Comparison of ENCODE assay signal across 7 cellular contexts in the genomic region with DNA sequence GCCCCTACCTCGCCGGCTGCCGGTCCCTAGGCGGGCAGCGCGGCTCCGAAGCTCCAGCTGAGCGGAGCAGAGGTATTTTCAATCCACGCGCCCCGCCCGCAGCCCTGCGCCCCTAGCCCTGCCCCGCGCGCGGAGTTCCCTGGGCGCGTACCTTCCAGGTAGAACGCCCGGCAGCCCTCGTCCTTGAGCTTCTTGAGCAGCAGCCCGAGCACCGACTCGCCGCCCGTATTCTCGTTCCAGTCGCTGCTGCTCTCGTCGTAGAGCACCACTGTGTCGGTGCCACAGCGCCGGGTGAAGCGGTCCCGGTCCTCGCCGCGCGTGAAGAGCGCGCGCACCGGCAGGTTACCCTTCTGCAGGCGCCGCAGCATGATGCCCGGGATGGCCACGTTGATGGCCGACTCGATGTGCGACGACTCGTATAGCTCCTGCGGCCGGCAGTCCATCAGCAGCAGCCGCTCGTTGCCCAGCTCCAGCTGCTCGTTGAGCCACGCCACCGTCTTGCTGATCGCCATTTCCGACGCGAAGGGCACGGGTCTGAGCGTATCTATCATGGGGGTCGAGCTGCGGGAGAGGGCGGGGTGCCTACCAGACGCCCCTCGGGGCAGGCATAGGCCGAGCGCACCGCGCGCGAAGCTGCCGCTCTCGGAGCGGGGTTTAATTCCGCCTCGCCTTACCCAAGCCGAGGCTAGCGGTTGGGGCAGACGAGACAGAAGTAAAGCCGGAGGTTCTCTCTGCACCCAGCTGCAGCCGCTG.
DNase-seq lines count a peak whose midpoint lies in the region; ATAC-seq lines count a peak whose summit lies in the region.

No MANE protein-coding gene starts in this region.

- no peaks in the 10 kb centered on the region for H3K27me3 ChIP-seq in layer of hippocampus (ENCODE audit: control insufficient read depth, insufficient read depth, low read length)

- no peaks in the 10 kb centered on the region for H3K9me3 Mint-ChIP-seq in T-helper 2 cell treated with Interferon-gamma antibody and Interleukin-4, amounts not matched to agents 5 μg/mL and 100 μg/mL, for 36 hours

- peaks cover 53% of the 10 kb centered on the region for H3K36me3 Mint-ChIP-seq in T-helper 2 cell treated with Interferon-gamma antibody and Interleukin-4, amounts not matched to agents 5 μg/mL and 100 μg/mL, for 36 hours (ENCODE audit: low read depth)

- H3K4me3 Mint-ChIP-seq in T-helper 2 cell treated with Interferon-gamma antibody and Interleukin-4, amounts not matched to agents 5 μg/mL and 100 μg/mL, for 36 hours = peak overlapping the region; percentile 98

- peak; percentile 11 for ATAC-seq in GM18870 (IDR thresholded peaks at IDR 0.05; ENCODE audit: unreplicated experiment)
- peak; percentile 20 for ATAC-seq in HG03175 (IDR thresholded peaks at IDR 0.05; ENCODE audit: unreplicated experiment)
- no peak for ATAC-seq in GM21367 (IDR thresholded peaks at IDR 0.05; ENCODE audit: unreplicated experiment)

- peak overlapping the region; percentile 96 for H3K27ac Mint-ChIP-seq in T-helper 2 cell treated with Interferon-gamma antibody and Interleukin-4, amounts not matched to agents 5 μg/mL and 100 μg/mL, for 36 hours

- H3K4me1 Mint-ChIP-seq in T-helper 2 cell treated with Interferon-gamma antibody and Interleukin-4, amounts not matched to agents 5 μg/mL and 100 μg/mL, for 36 hours (ENCODE audit: low read depth) = peaks cover 49% of the 10 kb centered on the region

- in situ Hi-C loops in T47D (cut with HindIII; ENCODE audit: low pct_unique_long_range_greater_than_20kb, low sequenced_read_pairs) = no loop called here

- H3K27me3 Mint-ChIP-seq in T-helper 2 cell treated with Interferon-gamma antibody and Interleukin-4, amounts not matched to agents 5 μg/mL and 100 μg/mL, for 36 hours (ENCODE audit: low read depth) = no peaks in the 10 kb centered on the region

- H3K27ac ChIP-seq in layer of hippocampus (ENCODE audit: low read depth, low read length) = peak overlapping the region; percentile 89

- DNase-seq in T-helper 2 cell treated with Interferon-gamma antibody and Interleukin-4, amounts not matched to agents 5 μg/mL and 100 μg/mL, for 36 hours (ENCODE audit: low spot score) = peak; percentile 15
- DNase-seq in T47D (ENCODE audit: low read depth in 1 of 2, low spot score in 1 of 2) = peak; percentile 53 to 59
- peak; percentile 35 to 38 for DNase-seq in stimulated activated CD4-positive, alpha-beta T cell treated with anti-CD3 and anti-CD28 coated beads, Interleukin-4, amount 100 ng/mL, for 4 hours
